Comparison of ENCODE assay signal across 13 cellular contexts in genomic region chr7:83956104-83956503, GRCh38.
DNase-seq lines count a peak whose midpoint lies in the region; ATAC-seq and TF ChIP-seq lines count a peak whose summit lies in the region.
"Had no signal": no experiment of that assay in that cellular context is flagged by ENCODE, and none has a peak within 500 bp of the region (broad histone marks: within the 10 kb centered on the region; RNA-seq: fewer than 3 reads in every experiment).

No MANE protein-coding gene starts in this region.

- POLR2A ChIA-PET in WTC11 (lab: Charles Lee) = no interaction called here

- H3K36me3 Mint-ChIP-seq in WTC11 (no peaks in the 10 kb centered on the region), mesothelial cell of epicardium (peaks cover 5% of the 10 kb centered on the region)

- H3K4me1 ChIP-seq in cardiac muscle cell (ENCODE audit: low read depth) (no peaks in the 10 kb centered on the region), foreskin keratinocyte (no peaks in the 10 kb centered on the region)
- H3K4me1 ChIP-seq: BLaER1 treated with 17β-estradiol and CSF1 and Interleukin-3, amounts not matched to agents 10 nM and 100 nM had no signal

- H3K9me3 Mint-ChIP-seq in WTC11 = no peaks in the 10 kb centered on the region
- peaks cover 10% of the 10 kb centered on the region for H3K9me3 Mint-ChIP-seq in mesothelial cell of epicardium

- H3K4me3 ChIP-seq in cardiac muscle cell = no peak overlapping the region
- H3K4me3 ChIP-seq: BLaER1 treated with 17β-estradiol and CSF1 and Interleukin-3, amounts not matched to agents 10 nM and 100 nM; K562 had no signal

- H3K9me3 ChIP-seq in cardiac muscle cell (ENCODE audit: low read depth) = no peaks in the 10 kb centered on the region
- H3K9me3 ChIP-seq: BLaER1 treated with 17β-estradiol and CSF1 and Interleukin-3, amounts not matched to agents 10 nM and 100 nM had no signal

- H3K27me3 ChIP-seq in cardiac muscle cell (no peaks in the 10 kb centered on the region), foreskin keratinocyte (no peaks in the 10 kb centered on the region)
- H3K27me3 ChIP-seq: BLaER1 treated with 17β-estradiol and CSF1 and Interleukin-3, amounts not matched to agents 10 nM and 100 nM had no signal

- CTCF ChIA-PET in WTC11 (lab: Charles Lee) = interaction anchor here (0.6 to 1.6 kb wide), 2 partner anchors 9 to 829 kb away, joined by 3 to 4 read pairs; no protein-coding TSS in a partner anchor

- DNase-seq in cardiac muscle cell (ENCODE audit: low read depth in 1 of 2, low spot score in 1 of 2) (no peak), Right ventricle myocardium superior (no peak), WTC11 (ENCODE audit: low spot score) (no peak), mesothelial cell of epicardium (ENCODE audit: low spot score in 2 of 2, unreplicated experiment in 2 of 2) (no peak), foreskin keratinocyte (no peak)
- DNase-seq in stimulated activated CD4-positive, alpha-beta T cell treated with anti-CD3 and anti-CD28 coated beads, Interleukin-2, amount 100 ng/mL, for 48 hours = no peak
- DNase-seq: GF-D8, NCI-H1092 treated with DMSO at 0.1 percent for 48 hours, NCI-H1694, NCI-H510A treated with DMSO at 0.1 percent for 48 hours had no signal

- H3K27me3 Mint-ChIP-seq in WTC11 (ENCODE audit: low read depth) = no peaks in the 10 kb centered on the region
- H3K27me3 Mint-ChIP-seq in mesothelial cell of epicardium (ENCODE audit: low read depth) = no peaks in the 10 kb centered on the region

- H3K27ac Mint-ChIP-seq in WTC11 (peak overlapping the region; percentile 6), mesothelial cell of epicardium (peak overlapping the region; percentile 0)

- H3K36me3 ChIP-seq in cardiac muscle cell = peaks cover 3% of the 10 kb centered on the region
- H3K36me3 ChIP-seq: BLaER1 treated with 17β-estradiol and CSF1 and Interleukin-3, amounts not matched to agents 10 nM and 100 nM had no signal

- peak overlapping the region; percentile 8 for H3K27ac ChIP-seq in cardiac muscle cell
- H3K27ac ChIP-seq in foreskin keratinocyte = no peak overlapping the region
- H3K27ac ChIP-seq: BLaER1 treated with 17β-estradiol and CSF1 and Interleukin-3, amounts not matched to agents 10 nM and 100 nM had no signal

- intact Hi-C loops in Right ventricle myocardium superior (cut with DNase I) = no loop called here

- H3K4me1 Mint-ChIP-seq in WTC11 (peaks cover 7% of the 10 kb centered on the region), mesothelial cell of epicardium (peaks cover 35% of the 10 kb centered on the region)

- no peak overlapping the region for H3K4me3 Mint-ChIP-seq in WTC11
- no peak overlapping the region for H3K4me3 Mint-ChIP-seq in mesothelial cell of epicardium

- no peak for TF ChIP-seq CTCF in cardiac muscle cell (IDR thresholded peaks at IDR 0.05; ENCODE audit: low read depth, low read length)
- no peak for TF ChIP-seq CTCF in WTC11 (IDR thresholded peaks at IDR 0.05)
- TF ChIP-seq CTCF in mesothelial cell of epicardium (IDR thresholded peaks at IDR 0.05; ENCODE audit: unreplicated experiment) = no peak
- TF ChIP-seq CTCF in foreskin keratinocyte (conservative IDR thresholded peaks at IDR 0.05) = no peak

- ATAC-seq in Right ventricle myocardium superior (ENCODE audit: poor library complexity) (no peak), WTC11 (peak; percentile 34; the same call in 1 of the 2 replicates), foreskin keratinocyte (no peak), GM21526 (IDR thresholded peaks at IDR 0.05; ENCODE audit: low FRiP score, unreplicated experiment) (no peak)
- ATAC-seq: K562 had no signal

TF ChIP-seq in WTC11, 78 proteins besides CTCF, POLR2A, EP300 and RAD21:
- TF ChIP-seq NFATC4 (CRISPR knock-in tag; IDR thresholded peaks at IDR 0.05) (no peak), JUN (CRISPR knock-in tag; IDR thresholded peaks at IDR 0.05) (no peak), NR2C2 (CRISPR knock-in tag; IDR thresholded peaks at IDR 0.05) (no peak), RELA (CRISPR knock-in tag; IDR thresholded peaks at IDR 0.05; ENCODE audit: borderline replicate concordance) (no peak), FOXK1 (CRISPR knock-in tag; IDR thresholded peaks at IDR 0.05) (no peak), ERG (CRISPR knock-in tag; IDR thresholded peaks at IDR 0.05) (no peak), ZNF138 (CRISPR knock-in tag; conservative IDR thresholded peaks at IDR 0.05) (no peak), HMGXB4 (CRISPR knock-in tag; IDR thresholded peaks at IDR 0.05) (no peak), ETV6 (CRISPR knock-in tag; IDR thresholded peaks at IDR 0.05) (no peak)
- TF ChIP-seq, protein P1, sequence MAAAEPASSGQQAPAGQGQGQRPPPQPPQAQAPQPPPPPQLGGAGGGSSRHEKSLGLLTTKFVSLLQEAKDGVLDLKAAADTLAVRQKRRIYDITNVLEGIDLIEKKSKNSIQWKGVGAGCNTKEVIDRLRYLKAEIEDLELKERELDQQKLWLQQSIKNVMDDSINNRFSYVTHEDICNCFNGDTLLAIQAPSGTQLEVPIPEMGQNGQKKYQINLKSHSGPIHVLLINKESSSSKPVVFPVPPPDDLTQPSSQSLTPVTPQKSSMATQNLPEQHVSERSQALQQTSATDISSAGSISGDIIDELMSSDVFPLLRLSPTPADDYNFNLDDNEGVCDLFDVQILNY (CRISPR knock-in tag; IDR thresholded peaks at IDR 0.05) = no peak
TF ChIP-seq in WTC11: peak in this region for 0.
